21 cellular contexts compared by ENCODE assay signal in the genomic region with DNA sequence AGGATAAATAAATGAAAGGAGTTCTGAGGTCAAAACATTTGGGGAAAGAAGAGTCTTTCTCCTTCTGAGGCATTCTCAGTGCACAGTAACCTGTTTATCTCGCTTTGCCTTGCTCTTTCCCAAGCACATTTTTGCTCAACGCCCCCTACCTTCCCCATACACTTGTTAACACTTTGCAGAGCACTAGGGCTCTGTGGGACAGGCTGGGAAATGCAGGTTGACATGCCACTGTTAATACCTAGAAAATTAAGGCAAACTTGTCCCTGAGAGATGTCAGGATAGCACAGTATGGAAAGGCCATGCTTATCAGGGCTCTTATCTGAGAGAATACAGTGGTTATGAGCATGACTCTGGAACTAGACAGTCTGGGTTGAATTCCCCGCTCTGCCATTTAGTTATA.
"Had no signal": no experiment of that assay in that cellular context is flagged by ENCODE, and none has a peak within 500 bp of the region (broad histone marks: within the 10 kb centered on the region; RNA-seq: fewer than 3 reads in every experiment).

No MANE protein-coding gene starts in this region.

- H3K79me2 ChIP-seq: hepatocyte, parathyroid adenoma had no signal

- H3K4me2 ChIP-seq: hepatocyte had no signal

- H3K27me3 ChIP-seq: hepatocyte had no signal

- H3K4me1 Mint-ChIP-seq: activated CD4-positive, alpha-beta T cell treated with anti-CD3 and anti-CD28 coated beads, Interleukin-2, amount 10 ng/mL, durations not matched to agents 7 days and 5 days; stimulated activated memory B cell treated with anti-CD40 and anti-IgM and Interleukin-4, amounts not matched to agents 10 μg/mL and 1 μg/mL and 100 μg/mL, for 72 hours had no signal

- H3K27ac Mint-ChIP-seq: activated CD4-positive, alpha-beta T cell treated with anti-CD3 and anti-CD28 coated beads, Interleukin-2, amount 10 ng/mL, durations not matched to agents 7 days and 5 days; activated CD8-positive, alpha-beta T cell treated with anti-CD3 and anti-CD28 coated beads, Interleukin-2, amount 10 ng/mL, durations not matched to agents 7 days and 5 days; stimulated activated memory B cell treated with anti-CD40 and anti-IgM and Interleukin-4, amounts not matched to agents 10 μg/mL and 1 μg/mL and 100 μg/mL, for 72 hours had no signal

- H3K4me1 ChIP-seq: parathyroid adenoma had no signal

- H3K36me3 ChIP-seq: thoracic aorta had no signal

- ATAC-seq: activated CD4-positive, CD25-positive, alpha-beta regulatory T cell treated with anti-CD3 and anti-CD28 coated beads, Interleukin-2, amount 50 U/mL, for 24 hours; activated CD8-positive, alpha-beta T cell treated with anti-CD3 and anti-CD28 coated beads, Interleukin-2, amount 10 ng/mL, durations not matched to agents 7 days and 5 days; activated naive CD4-positive, alpha-beta T cell treated with anti-CD3 and anti-CD28 coated beads, Interleukin-2, amount 50 U/mL, for 72 hours; left lobe of liver; sciatic nerve; stimulated activated memory B cell treated with anti-CD40 and anti-IgM and Interleukin-4, amounts not matched to agents 10 μg/mL and 1 μg/mL and 100 μg/mL, for 72 hours had no signal

- DNase-seq: activated CD4-positive, alpha-beta T cell treated with anti-CD3 and anti-CD28 coated beads, Interleukin-2, amount 10 ng/mL, durations not matched to agents 7 days and 5 days; activated CD8-positive, alpha-beta memory T cell treated with anti-CD3 and anti-CD28 coated beads, Interleukin-2, amount 50 U/mL, for 48 hours; activated CD8-positive, alpha-beta T cell treated with anti-CD3 and anti-CD28 coated beads, Interleukin-2, amount 10 ng/mL, durations not matched to agents 7 days and 5 days; activated gamma-delta T cell; amygdala; caudate nucleus; foreskin fibroblast; kidney; naive B cell; stimulated activated CD4-positive, alpha-beta T cell treated with anti-CD3 and anti-CD28 coated beads, Interleukin-4, amount 100 ng/mL, for 24 hours; T-helper 1 cell had no signal

- H3K4me3 Mint-ChIP-seq: activated CD4-positive, alpha-beta T cell treated with anti-CD3 and anti-CD28 coated beads, Interleukin-2, amount 10 ng/mL, durations not matched to agents 7 days and 5 days; activated CD8-positive, alpha-beta T cell treated with anti-CD3 and anti-CD28 coated beads, Interleukin-2, amount 10 ng/mL, durations not matched to agents 7 days and 5 days; naive B cell; stimulated activated memory B cell treated with anti-CD40 and anti-IgM and Interleukin-4, amounts not matched to agents 10 μg/mL and 1 μg/mL and 100 μg/mL, for 72 hours had no signal

- H3K4me3 ChIP-seq: hepatocyte, lung, thoracic aorta had no signal

- H3K27ac ChIP-seq: epithelial cell of prostate, hepatocyte, parathyroid adenoma, thoracic aorta had no signal

- H3K9ac ChIP-seq: parathyroid adenoma had no signal

- H2AFZ ChIP-seq: hepatocyte, parathyroid adenoma had no signal

- H3K9me3 Mint-ChIP-seq: activated CD4-positive, alpha-beta T cell treated with anti-CD3 and anti-CD28 coated beads, Interleukin-2, amount 10 ng/mL, durations not matched to agents 7 days and 5 days; activated naive CD4-positive, alpha-beta T cell treated with anti-CD3 and anti-CD28 coated beads, Interleukin-2, amount 50 U/mL, for 72 hours; naive B cell; stimulated activated memory B cell treated with anti-CD40 and anti-IgM and Interleukin-4, amounts not matched to agents 10 μg/mL and 1 μg/mL and 100 μg/mL, for 72 hours had no signal

- H3K9me3 ChIP-seq: thoracic aorta had no signal

- H3K27me3 Mint-ChIP-seq: activated CD4-positive, alpha-beta T cell treated with anti-CD3 and anti-CD28 coated beads, Interleukin-2, amount 10 ng/mL, durations not matched to agents 7 days and 5 days; naive B cell; stimulated activated memory B cell treated with anti-CD40 and anti-IgM and Interleukin-4, amounts not matched to agents 10 μg/mL and 1 μg/mL and 100 μg/mL, for 72 hours had no signal
